ENCODE assay signal across 8 cellular contexts in the genomic region with DNA sequence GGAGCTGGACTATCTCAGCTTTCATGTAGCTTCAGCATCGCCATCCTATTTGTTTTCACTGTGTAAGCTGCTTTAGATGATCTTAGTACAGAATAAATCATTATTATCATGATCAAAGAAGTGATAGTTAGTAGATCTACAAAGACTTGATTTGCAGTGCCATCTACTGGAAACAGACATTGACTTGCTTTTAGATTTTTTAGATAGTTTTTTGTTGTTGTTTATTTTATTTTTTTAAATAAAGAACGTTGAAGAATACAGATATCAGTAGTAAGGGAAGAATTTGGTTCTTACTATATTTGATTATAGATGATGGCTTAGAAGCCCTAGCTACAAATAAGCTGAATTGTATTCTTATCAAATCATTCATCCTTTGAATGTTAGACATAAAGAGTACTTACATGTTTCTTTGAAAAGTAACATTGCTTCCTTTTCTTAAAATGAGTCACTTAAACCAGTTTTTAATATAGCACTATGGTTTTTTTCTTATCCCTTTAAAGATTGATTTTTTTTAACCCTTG. TPM values are rescaled to one million over a fixed set of nuclear protein-coding genes. Genes with fewer than 3 reads are reported as not detected.
DNase-seq lines count a peak whose midpoint lies in the region; ATAC-seq and TF ChIP-seq lines count a peak whose summit lies in the region.

No MANE protein-coding gene starts in this region.

- no peaks in the 10 kb centered on the region for H3K9me2 ChIP-seq in Karpas-422 (replicated peaks; ENCODE audit: insufficient read depth, low read length)

- H3K36me3 Mint-ChIP-seq in natural killer cell treated with Interleukin-12 subunit alpha and Interleukin-12 subunit beta and Interleukin-15 and Interleukin-18, amount 100 ng/mL, for 72 hours = no peaks in the 10 kb centered on the region
- no peaks in the 10 kb centered on the region for H3K36me3 Mint-ChIP-seq in endothelial cell (ENCODE audit: low read depth, unreplicated experiment)

- H3K36me3 ChIP-seq in DND-41 (ENCODE audit: insufficient read depth, low read length) = no peaks in the 10 kb centered on the region
- H3K36me3 ChIP-seq in Karpas-422 (ENCODE audit: insufficient read depth, low read length) = no peaks in the 10 kb centered on the region

- no peaks in the 10 kb centered on the region for H3K79me2 ChIP-seq in DND-41 (ENCODE audit: insufficient read depth, low read length)
- no peaks in the 10 kb centered on the region for H3K79me2 ChIP-seq in Karpas-422 (ENCODE audit: low read length)

- H3K4me2 ChIP-seq in DND-41 (ENCODE audit: insufficient read depth, low read length) (no peak overlapping the region), Karpas-422 (ENCODE audit: low read depth, low read length, poor library complexity, severe bottlenecking) (no peak overlapping the region)

- H3K9me3 ChIP-seq in DND-41 (ENCODE audit: insufficient read depth, low read length, severe bottlenecking) (no peaks in the 10 kb centered on the region), Karpas-422 (ENCODE audit: low read length) (no peaks in the 10 kb centered on the region)

- no peak overlapping the region for H3K9ac ChIP-seq in DND-41 (ENCODE audit: low read depth, low read length)
- H3K9ac ChIP-seq in Karpas-422 (ENCODE audit: low read length) = no peak overlapping the region

- peak overlapping the region; percentile 68 to 72 for H3K27ac Mint-ChIP-seq in natural killer cell treated with Interleukin-12 subunit alpha and Interleukin-12 subunit beta and Interleukin-15 and Interleukin-18, amount 100 ng/mL, for 72 hours
- H3K27ac Mint-ChIP-seq in endothelial cell (ENCODE audit: unreplicated experiment) = no peak overlapping the region

- H4K20me1 ChIP-seq in DND-41 (ENCODE audit: insufficient read depth, low read length) (no peaks in the 10 kb centered on the region), Karpas-422 (ENCODE audit: insufficient read depth, low read depth, low read length) (no peaks in the 10 kb centered on the region)

- TF ChIP-seq CTCF in DND-41 (IDR thresholded peaks at IDR 0.05; ENCODE audit: borderline replicate concordance, extremely low read depth, low read length, poor library complexity, severe bottlenecking) = peak; percentile 69
- no peak for TF ChIP-seq CTCF in endothelial cell (IDR thresholded peaks at IDR 0.05; ENCODE audit: unreplicated experiment)

- H3K4me1 Mint-ChIP-seq in natural killer cell treated with Interleukin-12 subunit alpha and Interleukin-12 subunit beta and Interleukin-15 and Interleukin-18, amount 100 ng/mL, for 72 hours (ENCODE audit: low read depth in 2 of 2) = peaks cover 27 to 28% of the 10 kb centered on the region in 2 donors
- H3K4me1 Mint-ChIP-seq in endothelial cell (ENCODE audit: unreplicated experiment) = peaks cover 6% of the 10 kb centered on the region

- H3K4me3 Mint-ChIP-seq in natural killer cell treated with Interleukin-12 subunit alpha and Interleukin-12 subunit beta and Interleukin-15 and Interleukin-18, amount 100 ng/mL, for 72 hours = peak overlapping the region; percentile 73
- H3K4me3 Mint-ChIP-seq in endothelial cell (ENCODE audit: unreplicated experiment) = no peak overlapping the region

- H3K27me3 Mint-ChIP-seq in natural killer cell treated with Interleukin-12 subunit alpha and Interleukin-12 subunit beta and Interleukin-15 and Interleukin-18, amount 100 ng/mL, for 72 hours = peaks cover 0 to 2% of the 10 kb centered on the region in 2 donors
- H3K27me3 Mint-ChIP-seq in endothelial cell (ENCODE audit: unreplicated experiment) = peaks cover 9% of the 10 kb centered on the region

- ATAC-seq in DND-41 (ENCODE audit: insufficient read depth, low read depth) = peak; percentile 66
- no peak for ATAC-seq in natural killer cell treated with Interleukin-12 subunit alpha and Interleukin-12 subunit beta and Interleukin-15 and Interleukin-18, amount 100 ng/mL, for 72 hours
- no peak for ATAC-seq in HG02870 (IDR thresholded peaks at IDR 0.05; ENCODE audit: unreplicated experiment)
- ATAC-seq in GM19463 (IDR thresholded peaks at IDR 0.05; ENCODE audit: unreplicated experiment) = no peak

- H3K4me1 ChIP-seq in DND-41 (ENCODE audit: insufficient read depth, low read length) (peaks cover 19% of the 10 kb centered on the region), Karpas-422 (ENCODE audit: low read length) (peaks cover 7% of the 10 kb centered on the region)

- DNase-seq in DND-41 (no peak), Karpas-422 (peak; percentile 75), cerebellar cortex (ENCODE audit: low spot score) (peak; percentile 56), NCI-H446 (lab: John Stamatoyannopoulos, UW) (no peak), endothelial cell (ENCODE audit: low spot score) (no peak)
- no peak for DNase-seq in natural killer cell treated with Interleukin-12 subunit alpha and Interleukin-12 subunit beta and Interleukin-15 and Interleukin-18, amount 100 ng/mL, for 72 hours (ENCODE audit: low spot score)

- no peak overlapping the region for H2AFZ ChIP-seq in DND-41 (ENCODE audit: low read depth, low read length)
- H2AFZ ChIP-seq in Karpas-422 (ENCODE audit: low read length) = no peak overlapping the region

- H3K27ac ChIP-seq in DND-41 (ENCODE audit: low read length) (no peak overlapping the region; the same call in 1 of the 2 replicates), Karpas-422 (ENCODE audit: low read length) (no peak overlapping the region)

- H3K27me3 ChIP-seq in DND-41 (ENCODE audit: insufficient read depth, low read length, poor library complexity) (no peaks in the 10 kb centered on the region), Karpas-422 (ENCODE audit: low read length) (no peaks in the 10 kb centered on the region)

- H3K9me3 Mint-ChIP-seq in natural killer cell treated with Interleukin-12 subunit alpha and Interleukin-12 subunit beta and Interleukin-15 and Interleukin-18, amount 100 ng/mL, for 72 hours = no peaks in the 10 kb centered on the region
- no peaks in the 10 kb centered on the region for H3K9me3 Mint-ChIP-seq in endothelial cell (ENCODE audit: unreplicated experiment)

- H3K4me3 ChIP-seq in DND-41 (ENCODE audit: low read depth in 1 of 2, low read length in 2 of 2) = no peak overlapping the region
- H3K4me3 ChIP-seq in Karpas-422 (ENCODE audit: low read length) = no peak overlapping the region

RNA-seq across cellular contexts. Expression of a gene that starts 6.3 kb away (rescaled TPM):
- total RNA-seq in Karpas-422 (2014; rRNA removed; shearing (Covaris generic); ENCODE audit: low replicate concordance) = 28.8 and 41.5 TPM in 2 replicates
- total RNA-seq in natural killer cell treated with Interleukin-12 subunit alpha and Interleukin-12 subunit beta and Interleukin-15 and Interleukin-18, amount 100 ng/mL, for 72 hours = 100 to 1,000 TPM in 1 of 2 donors, 10 to 100 TPM in 1; 94.9 to 101 TPM
- total RNA-seq in endothelial cell (ENCODE audit: unreplicated experiment) = 16.0 TPM

Comparison
In these comparisons a context has a peak if more than half of its experiments do, and no peak if none do; other contexts are left out.
1. DNase-seq: peak in Karpas-422 (single experiment) and cerebellar cortex (single experiment); none in DND-41 (single experiment), natural killer cell treated with Interleukin-12 subunit alpha and Interleukin-12 subunit beta and Interleukin-15 and Interleukin-18, amount 100 ng/mL, for 72 hours (single experiment), NCI-H446 (0 of 2) and endothelial cell (single experiment).